6 cellular contexts compared by ENCODE assay signal in genomic region chr1:65577982-65578381, GRCh38.
DNase-seq lines count a peak whose midpoint lies in the region; ATAC-seq, FAIRE-seq and TF ChIP-seq lines count a peak whose summit lies in the region.
"Not testable (repeated sequence)": the region's sequence is repeated elsewhere in the genome, so short reads cannot be mapped to it uniquely, and the experiment has no call there.

No MANE protein-coding gene starts in this region.

- TF ChIP-seq CTCF in K562 (IDR thresholded peaks at IDR 0.05 in 2 of 3, conservative IDR thresholded peaks at IDR 0.05 in 1 of 3; ENCODE audit: insufficient read depth in 2 of 3, low read depth in 1 of 3, low read length in 3 of 3); fibroblast of mammary gland (conservative IDR thresholded peaks at IDR 0.05; ENCODE audit: control insufficient read depth, insufficient read depth, low read depth, low read length): not testable (repeated sequence)

- not testable (repeated sequence) for H4K20me1 ChIP-seq in K562 (replicated peaks; ENCODE audit: control insufficient read depth, insufficient read depth, low read length)

- TF ChIP-seq RAD21 in K562 (CRISPR knock-in tag; conservative IDR thresholded peaks at IDR 0.05 in 1 of 2, IDR thresholded peaks at IDR 0.05 in 1 of 2), result not testable (repeated sequence)

- TF ChIP-seq EP300 in K562 (IDR thresholded peaks at IDR 0.05; ENCODE audit: low read length), result not testable (repeated sequence)

- intact Hi-C loops in K562 (cut with micrococcal nuclease), result not testable (repeated sequence)

- FAIRE-seq in K562 (lab: Jason Lieb, UNC), result not testable (repeated sequence)

- H3K9ac ChIP-seq in K562 (ENCODE audit: insufficient read depth in 1 of 2, low read depth in 2 of 2, low read length in 2 of 2), result not testable (repeated sequence)

- H3K4me1 ChIP-seq in K562 (replicated peaks in 1 of 2; ENCODE audit: control insufficient read depth in 2 of 2, insufficient read depth in 2 of 2, low read length in 2 of 2), result not testable (repeated sequence)

- H3K36me3 ChIP-seq in K562 (ENCODE audit: control insufficient read depth, insufficient read depth, low read length), result peaks cover 68% of the 10 kb centered on the region

- not testable (repeated sequence) for H3K27me3 ChIP-seq in K562 (ENCODE audit: control insufficient read depth in 2 of 2, insufficient read depth in 2 of 2, low read length in 2 of 2)

- H2AFZ ChIP-seq in K562 (ENCODE audit: low read depth, low read length), result not testable (repeated sequence)

- not testable (repeated sequence) for H3K27ac ChIP-seq in K562 (ENCODE audit: extremely low read depth, low read depth, low read length)

- H3K9me3 ChIP-seq in K562 (replicated peaks; ENCODE audit: control insufficient read depth, insufficient read depth, low read depth, low read length), result not testable (repeated sequence)

- WGBS in K562 (ENCODE audit: insufficient coverage, low coverage, missing lambda C conversion rate), result 86% methylated on average over 3 of the region's 3 CpGs

- not testable (repeated sequence) for BruUV-seq in K562 (replicated peaks; lab: Mats Ljungman, UMichigan)

- POLR2A ChIA-PET in K562 (lab: Yijun Ruan, JAX), result interaction anchor here (1.0 kb wide), 1 partner anchor 7 kb away, joined by 3 read pairs; no protein-coding TSS in a partner anchor

- in situ Hi-C loops in K562 (cut with MboI), result not testable (repeated sequence)

- H3K79me2 ChIP-seq in K562 (ENCODE audit: control insufficient read depth, insufficient read depth, low read length), result not testable (repeated sequence)

- CTCF ChIA-PET in K562 (lab: Yijun Ruan, JAX; ENCODE audit: low intra/inter-chr PET ratio), result not testable (repeated sequence)

- H3K9me1 ChIP-seq in K562 (ENCODE audit: control insufficient read depth, insufficient read depth, low read length), result not testable (repeated sequence)

- H3K4me2 ChIP-seq in K562 (ENCODE audit: insufficient read depth, low read length), result not testable (repeated sequence)

- not testable (repeated sequence) for ATAC-seq in K562

- DNase-seq in EH (ENCODE audit: low read depth) (peak; percentile 15), HCEC 1CT (peak; percentile 7), LHCN-M2 (ENCODE audit: low read depth) (peak; percentile 17), fibroblast of mammary gland (ENCODE audit: low read depth) (peak; percentile 10), iris pigment epithelial cell (ENCODE audit: low read depth) (peak; percentile 5)
- not testable (repeated sequence) for DNase-seq in K562 (ENCODE audit: extremely low read depth in 1 of 4, low spot score in 3 of 4)

- H3K4me3 ChIP-seq in K562; fibroblast of mammary gland (ENCODE audit: control insufficient read depth, low read depth, low read length): not testable (repeated sequence)

- not testable (repeated sequence) for TF ChIP-seq POLR2A in K562 (conservative IDR thresholded peaks at IDR 0.05)

TF ChIP-seq in K562, 482 proteins besides CTCF, POLR2A, EP300 and RAD21:
- TF ChIP-seq BCOR (IDR thresholded peaks at IDR 0.05), result peak; percentile 38; the same call in 1 of the 2 replicates
- TF ChIP-seq ZNF146 (CRISPR knock-in tag; IDR thresholded peaks at IDR 0.05; ENCODE audit: unreplicated experiment), result peak; percentile 97
- TF ChIP-seq RBM25 (IDR thresholded peaks at IDR 0.05; ENCODE audit: low read depth, low read length, severe bottlenecking), result peak; percentile 58
